Comparison of ENCODE assay signal across 8 cellular contexts in the genomic region with DNA sequence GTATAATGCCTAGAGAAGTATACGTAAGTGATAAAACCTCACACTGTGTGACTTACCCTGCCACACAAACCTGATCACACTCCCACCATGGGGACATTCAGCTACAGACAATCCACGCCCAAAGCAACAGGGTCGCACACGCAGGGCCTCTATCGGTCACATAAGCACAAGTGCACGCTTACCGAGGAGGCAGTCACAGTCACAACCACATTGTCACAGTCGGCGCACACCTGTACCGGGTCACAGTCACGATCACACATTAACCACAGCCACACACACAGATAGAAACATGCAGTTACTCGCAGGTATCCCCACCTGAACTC. TPM values are rescaled to one million over a fixed set of nuclear protein-coding genes. Genes with fewer than 3 reads are reported as not detected.
DNase-seq lines count a peak whose midpoint lies in the region; ATAC-seq, FAIRE-seq and TF ChIP-seq lines count a peak whose summit lies in the region.

No MANE protein-coding gene starts in this region.

- H3K36me3 ChIP-seq in upper lobe of right lung: no peaks in the 10 kb centered on the region

- TF ChIP-seq CTCF in D721Med (IDR thresholded peaks at IDR 0.05; ENCODE audit: insufficient read depth, missing control alignments): peak; percentile 1
- no peak for TF ChIP-seq CTCF in upper lobe of right lung (IDR thresholded peaks at IDR 0.05)

- H3K4me3 Mint-ChIP-seq in T-helper 2 cell treated with Interferon-gamma antibody and Interleukin-4, amounts not matched to agents 5 μg/mL and 100 μg/mL, for 36 hours: peak overlapping the region; percentile 96
- H3K4me3 Mint-ChIP-seq in effector memory CD8-positive, alpha-beta T cell: peak overlapping the region; percentile 91 to 99
- peak overlapping the region; percentile 91 to 100 (median 98) for H3K4me3 Mint-ChIP-seq in naive B cell

- H3K27me3 Mint-ChIP-seq in T-helper 2 cell treated with Interferon-gamma antibody and Interleukin-4, amounts not matched to agents 5 μg/mL and 100 μg/mL, for 36 hours (ENCODE audit: low read depth): no peaks in the 10 kb centered on the region
- H3K27me3 Mint-ChIP-seq in effector memory CD8-positive, alpha-beta T cell: no peaks in the 10 kb centered on the region
- H3K27me3 Mint-ChIP-seq in naive B cell: no peaks in the 10 kb centered on the region

- ATAC-seq in GM21360 (IDR thresholded peaks at IDR 0.05; ENCODE audit: unreplicated experiment) (peak; percentile 21), naive B cell (ENCODE audit: low read depth in 2 of 2) (peak; percentile 15 to 16), upper lobe of right lung (no peak)
- peak; percentile 43 for ATAC-seq in effector memory CD8-positive, alpha-beta T cell (replicated peaks)

- peak overlapping the region; percentile 94 for H3K27ac Mint-ChIP-seq in T-helper 2 cell treated with Interferon-gamma antibody and Interleukin-4, amounts not matched to agents 5 μg/mL and 100 μg/mL, for 36 hours
- H3K27ac Mint-ChIP-seq in effector memory CD8-positive, alpha-beta T cell: peak overlapping the region; percentile 97 to 100
- H3K27ac Mint-ChIP-seq in naive B cell: peak overlapping the region; percentile 92 to 99 (median 98)

- intact Hi-C loops in upper lobe of right lung (cut with DNase I): no loop called here

- DNase-seq in D721Med (ENCODE audit: insufficient read length, low spot score): no peak
- DNase-seq in HuH-7 (ENCODE audit: low spot score): peak; percentile 47
- DNase-seq in T-helper 2 cell treated with Interferon-gamma antibody and Interleukin-4, amounts not matched to agents 5 μg/mL and 100 μg/mL, for 36 hours (ENCODE audit: low spot score): no peak
- DNase-seq in effector memory CD8-positive, alpha-beta T cell: no peak
- DNase-seq in naive B cell: no peak
- DNase-seq in upper lobe of right lung: no peak
- DNase-seq in NK-92 treated with Interleukin-12 subunit alpha and Interleukin-12 subunit beta, amount 100 ng/mL, for 24 hours (lab: John Stamatoyannopoulos, UW): no peak

- H3K36me3 Mint-ChIP-seq in T-helper 2 cell treated with Interferon-gamma antibody and Interleukin-4, amounts not matched to agents 5 μg/mL and 100 μg/mL, for 36 hours (ENCODE audit: low read depth): peaks cover 25% of the 10 kb centered on the region
- H3K36me3 Mint-ChIP-seq in effector memory CD8-positive, alpha-beta T cell (ENCODE audit: insufficient read depth): peaks cover 14% of the 10 kb centered on the region
- H3K36me3 Mint-ChIP-seq in naive B cell: no peaks in the 10 kb centered on the region

- peaks cover 21% of the 10 kb centered on the region for H3K4me1 Mint-ChIP-seq in T-helper 2 cell treated with Interferon-gamma antibody and Interleukin-4, amounts not matched to agents 5 μg/mL and 100 μg/mL, for 36 hours (ENCODE audit: low read depth)
- H3K4me1 Mint-ChIP-seq in effector memory CD8-positive, alpha-beta T cell (ENCODE audit: low read depth in 2 of 2): peaks cover 27 to 35% of the 10 kb centered on the region in 2 donors
- H3K4me1 Mint-ChIP-seq in naive B cell: peaks cover 24 to 51% (median 37%) of the 10 kb centered on the region in 3 donors

- peak overlapping the region; percentile 97 for H3K27ac ChIP-seq in upper lobe of right lung

- peaks cover 10% of the 10 kb centered on the region for H3K9me3 Mint-ChIP-seq in T-helper 2 cell treated with Interferon-gamma antibody and Interleukin-4, amounts not matched to agents 5 μg/mL and 100 μg/mL, for 36 hours
- peaks cover 0 to 7% of the 10 kb centered on the region in 2 donors for H3K9me3 Mint-ChIP-seq in effector memory CD8-positive, alpha-beta T cell
- H3K9me3 Mint-ChIP-seq in naive B cell: peaks cover 0 to 18% (median 5%) of the 10 kb centered on the region in 7 donors

- peaks cover 10% of the 10 kb centered on the region for H3K4me1 ChIP-seq in upper lobe of right lung

- no peak for FAIRE-seq in D721Med (lab: Jason Lieb, UNC)

- H3K27me3 ChIP-seq in upper lobe of right lung: no peaks in the 10 kb centered on the region

- H3K4me3 ChIP-seq in upper lobe of right lung: peak overlapping the region; percentile 75

- no peaks in the 10 kb centered on the region for H3K9me3 ChIP-seq in upper lobe of right lung

RNA-seq across cellular contexts. Expression of a gene that starts 0.6 kb away (rescaled TPM):
- polyA plus RNA-seq in naive B cell (ENCODE audit: low read depth in 6 of 6): 10 to 100 TPM; 11.4 to 27.9 (median 17.6) TPM
- 12.0 TPM for total RNA-seq in upper lobe of right lung

RNA-seq across cellular contexts. Expression of a gene that starts 39.3 kb away (rescaled TPM):
- polyA plus RNA-seq in naive B cell (ENCODE audit: low read depth in 6 of 6): 10 to 100 TPM in 3 of 6 donors, 1 to 10 TPM in 3; 2.2 to 16.2 (median 10.1) TPM
- total RNA-seq in upper lobe of right lung: 10.5 TPM
